Comparison of ENCODE assay signal across 2 cellular contexts in genomic region chr17:38403491-38403890, GRCh38.
TF ChIP-seq lines count a peak whose summit lies in the region.

No MANE protein-coding gene starts in this region.

TF ChIP-seq in A549, 52 proteins besides CTCF, POLR2A, EP300 and RAD21 (continued from another document):
- no peak for TF ChIP-seq RNF2 (IDR thresholded peaks at IDR 0.05; ENCODE audit: borderline replicate concordance, low read depth)
- no peak for TF ChIP-seq USF2 (IDR thresholded peaks at IDR 0.05)
- TF ChIP-seq FOSL2 (IDR thresholded peaks at IDR 0.05) = no peak
- TF ChIP-seq FOSL2 (CRISPR knock-in tag; IDR thresholded peaks at IDR 0.05) = no peak
- TF ChIP-seq TP53 (CRISPR knock-in tag; IDR thresholded peaks at IDR 0.05) = no peak
- no peak for TF ChIP-seq NR3C1 (IDR thresholded peaks at IDR 0.05)

TF ChIP-seq in HCT116, 20 proteins besides CTCF, POLR2A, EP300 and RAD21:
- TF ChIP-seq, protein P1, sequence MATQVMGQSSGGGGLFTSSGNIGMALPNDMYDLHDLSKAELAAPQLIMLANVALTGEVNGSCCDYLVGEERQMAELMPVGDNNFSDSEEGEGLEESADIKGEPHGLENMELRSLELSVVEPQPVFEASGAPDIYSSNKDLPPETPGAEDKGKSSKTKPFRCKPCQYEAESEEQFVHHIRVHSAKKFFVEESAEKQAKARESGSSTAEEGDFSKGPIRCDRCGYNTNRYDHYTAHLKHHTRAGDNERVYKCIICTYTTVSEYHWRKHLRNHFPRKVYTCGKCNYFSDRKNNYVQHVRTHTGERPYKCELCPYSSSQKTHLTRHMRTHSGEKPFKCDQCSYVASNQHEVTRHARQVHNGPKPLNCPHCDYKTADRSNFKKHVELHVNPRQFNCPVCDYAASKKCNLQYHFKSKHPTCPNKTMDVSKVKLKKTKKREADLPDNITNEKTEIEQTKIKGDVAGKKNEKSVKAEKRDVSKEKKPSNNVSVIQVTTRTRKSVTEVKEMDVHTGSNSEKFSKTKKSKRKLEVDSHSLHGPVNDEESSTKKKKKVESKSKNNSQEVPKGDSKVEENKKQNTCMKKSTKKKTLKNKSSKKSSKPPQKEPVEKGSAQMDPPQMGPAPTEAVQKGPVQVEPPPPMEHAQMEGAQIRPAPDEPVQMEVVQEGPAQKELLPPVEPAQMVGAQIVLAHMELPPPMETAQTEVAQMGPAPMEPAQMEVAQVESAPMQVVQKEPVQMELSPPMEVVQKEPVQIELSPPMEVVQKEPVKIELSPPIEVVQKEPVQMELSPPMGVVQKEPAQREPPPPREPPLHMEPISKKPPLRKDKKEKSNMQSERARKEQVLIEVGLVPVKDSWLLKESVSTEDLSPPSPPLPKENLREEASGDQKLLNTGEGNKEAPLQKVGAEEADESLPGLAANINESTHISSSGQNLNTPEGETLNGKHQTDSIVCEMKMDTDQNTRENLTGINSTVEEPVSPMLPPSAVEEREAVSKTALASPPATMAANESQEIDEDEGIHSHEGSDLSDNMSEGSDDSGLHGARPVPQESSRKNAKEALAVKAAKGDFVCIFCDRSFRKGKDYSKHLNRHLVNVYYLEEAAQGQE (IDR thresholded peaks at IDR 0.05; ENCODE audit: low read depth) = no peak
- 0 out of 2 replicates have a peak, but pooled peaks have one; percentile 16 for TF ChIP-seq JUND (IDR thresholded peaks at IDR 0.05)
